ENCODE assay signal across 8 cellular contexts in genomic region chr3:58009026-58009748, GRCh38. TPM values are rescaled to one million over a fixed set of nuclear protein-coding genes. Genes with fewer than 3 reads are reported as not detected.
DNase-seq lines count a peak whose midpoint lies in the region; ATAC-seq and TF ChIP-seq lines count a peak whose summit lies in the region.

No MANE protein-coding gene starts in this region.

- peaks cover 3% of the 10 kb centered on the region for H3K36me3 Mint-ChIP-seq in activated B cell treated with CpG ODN at 0.5 μM for 24 hours (ENCODE audit: low read depth)

- WGBS in thyroid gland, 2 donors = 8 to 9% methylated on average over 11 to 20 of the region's 33 CpGs

- H4K20me1 ChIP-seq in DOHH2 (ENCODE audit: control insufficient read depth, insufficient read depth, low read depth, low read length) = no peaks in the 10 kb centered on the region; the same call in 1 of the 2 replicates

- no peaks in the 10 kb centered on the region for H3K27me3 ChIP-seq in DOHH2 (ENCODE audit: control insufficient read depth, low read length)
- no peaks in the 10 kb centered on the region for H3K27me3 ChIP-seq in duodenal mucosa (ENCODE audit: control insufficient read depth in 1 of 2, insufficient read depth in 2 of 2, low read length in 2 of 2)
- no peaks in the 10 kb centered on the region for H3K27me3 ChIP-seq in muscle layer of colon (ENCODE audit: control insufficient read depth in 1 of 2, insufficient read depth in 2 of 2, low read length in 2 of 2)
- no peaks in the 10 kb centered on the region for H3K27me3 ChIP-seq in thyroid gland

- H3K9ac ChIP-seq in duodenal mucosa (ENCODE audit: low read depth in 1 of 2, low read length in 2 of 2) (peak overlapping the region; percentile 89 to 99), muscle layer of colon (ENCODE audit: low read length) (peak overlapping the region; percentile 80)

- H3K27me3 Mint-ChIP-seq in activated B cell treated with CpG ODN at 0.5 μM for 24 hours = no peaks in the 10 kb centered on the region

- H3K9me3 ChIP-seq in DOHH2 (ENCODE audit: control insufficient read depth, insufficient read depth, low read length) (no peaks in the 10 kb centered on the region), duodenal mucosa (ENCODE audit: control insufficient read depth in 1 of 2, low read length in 2 of 2) (no peaks in the 10 kb centered on the region), muscle layer of colon (ENCODE audit: low read length) (no peaks in the 10 kb centered on the region), thyroid gland (no peaks in the 10 kb centered on the region)

- TF ChIP-seq CTCF in DOHH2 (IDR thresholded peaks at IDR 0.05; ENCODE audit: low read depth, low read length, poor library complexity, severe bottlenecking) (no peak), activated B cell treated with CpG ODN at 0.5 μM for 24 hours (IDR thresholded peaks at IDR 0.05) (no peak), thyroid gland (IDR thresholded peaks at IDR 0.05) (no peak)

- peak; percentile 22 for ATAC-seq in HG02759 (IDR thresholded peaks at IDR 0.05; ENCODE audit: unreplicated experiment)
- ATAC-seq in activated B cell treated with CpG ODN at 0.5 μM for 24 hours (ENCODE audit: low read depth) = peak; percentile 15
- no peak for ATAC-seq in HG03457 (IDR thresholded peaks at IDR 0.05; ENCODE audit: unreplicated experiment)

- CTCF ChIA-PET in activated B cell treated with CpG ODN at 0.5 μM for 24 hours (lab: Charles Lee) = interaction anchor here (1.0 to 2.3 kb wide), 3 partner anchors 110 to 168 kb away, joined by 3 to 9 read pairs (median 6); no protein-coding TSS in a partner anchor

- H3K36me3 ChIP-seq in DOHH2 (ENCODE audit: control insufficient read depth, low read length) = 0 out of 2 replicates have a peak, but pooled peaks cover 3% of the 10 kb centered on the region
- H3K36me3 ChIP-seq in duodenal mucosa (ENCODE audit: control insufficient read depth in 1 of 2, insufficient read depth in 2 of 2, low read length in 2 of 2) = no peaks in the 10 kb centered on the region
- H3K36me3 ChIP-seq in muscle layer of colon (ENCODE audit: insufficient read depth, low read length) = no peaks in the 10 kb centered on the region
- no peaks in the 10 kb centered on the region for H3K36me3 ChIP-seq in thyroid gland

- peak overlapping the region; percentile 95 for H3K4me3 Mint-ChIP-seq in activated B cell treated with CpG ODN at 0.5 μM for 24 hours

- peaks cover 36% of the 10 kb centered on the region for H3K79me2 ChIP-seq in DOHH2 (ENCODE audit: control insufficient read depth, low read length)

- peaks cover 16% of the 10 kb centered on the region for H3K4me1 Mint-ChIP-seq in activated B cell treated with CpG ODN at 0.5 μM for 24 hours

- POLR2A ChIA-PET in activated B cell treated with CpG ODN at 0.5 μM for 24 hours (lab: Charles Lee) = interaction anchor here (0.6 to 1.3 kb wide), 3 partner anchors 12 to 169 kb away, joined by 4 read pairs; no protein-coding TSS in a partner anchor

- no peaks in the 10 kb centered on the region for H3K9me2 ChIP-seq in DOHH2 (replicated peaks; ENCODE audit: control insufficient read depth, low read length)

- intact Hi-C loops in activated B cell treated with CpG ODN at 0.5 μM for 24 hours (cut with micrococcal nuclease) = loop anchor here (2.0 to 10.0 kb wide), 4 partner anchors 26 to 626 kb away; partner anchors contain the start of genes ABHD6, HTD2 and RPP14
- intact Hi-C loops in thyroid gland (cut with DNase I) = loop anchor here (5.0 to 10.0 kb wide), 2 partner anchors 163 to 286 kb away; no protein-coding TSS in a partner anchor

- H3K27ac Mint-ChIP-seq in activated B cell treated with CpG ODN at 0.5 μM for 24 hours = no peak overlapping the region

- no peak overlapping the region for H3K27ac ChIP-seq in DOHH2 (ENCODE audit: low read depth, low read length)
- H3K27ac ChIP-seq in duodenal mucosa (ENCODE audit: low read depth, low read length) = peak overlapping the region; percentile 79
- H3K27ac ChIP-seq in muscle layer of colon (ENCODE audit: low read depth, low read length) = peak overlapping the region; percentile 87
- H3K27ac ChIP-seq in thyroid gland = peak overlapping the region; percentile 81 to 97 (median 91)

- peak overlapping the region; percentile 99 for H3K4me2 ChIP-seq in DOHH2 (ENCODE audit: low read length)

- no peaks in the 10 kb centered on the region for H3K9me3 Mint-ChIP-seq in activated B cell treated with CpG ODN at 0.5 μM for 24 hours

- H3K4me1 ChIP-seq in DOHH2 (ENCODE audit: control insufficient read depth, low read length) (peaks cover 28% of the 10 kb centered on the region), duodenal mucosa (ENCODE audit: control insufficient read depth in 1 of 2, insufficient read depth in 2 of 2, low read length in 2 of 2) (peaks cover 36 to 40% of the 10 kb centered on the region in 2 donors), muscle layer of colon (ENCODE audit: insufficient read depth, low read length) (peaks cover 29% of the 10 kb centered on the region), thyroid gland (peaks cover 45 to 51% of the 10 kb centered on the region in 2 donors)

- DNase-seq in activated B cell treated with CpG ODN at 0.5 μM for 24 hours = peak; percentile 33
- peak; percentile 46 to 47 for DNase-seq in thyroid gland
- no peak for DNase-seq in NCI-H2029 (lab: John Stamatoyannopoulos, UW)

- H3K4me3 ChIP-seq in DOHH2 (ENCODE audit: low read length) (peak overlapping the region; percentile 99), duodenal mucosa (ENCODE audit: low read depth in 1 of 2, low read length in 2 of 2) (peak overlapping the region; percentile 93 to 100), muscle layer of colon (ENCODE audit: low read depth in 1 of 2, low read length in 2 of 2) (peak overlapping the region; percentile 99 to 100), thyroid gland (replicated peaks in 1 of 3) (peak overlapping the region; percentile 83 to 97 (median 94))

- TF ChIP-seq POLR2A in thyroid gland (IDR thresholded peaks at IDR 0.05) = no peak

- no peaks in the 10 kb centered on the region for H3F3A ChIP-seq in DOHH2 (ENCODE audit: control insufficient read depth, insufficient read depth)

RNA-seq across cellular contexts. Expression of gene FLNB, which starts 1.0 kb away (rescaled TPM):
- total RNA-seq in activated B cell treated with CpG ODN at 0.5 μM for 24 hours (13.4 and 16.7 TPM in 2 replicates), thyroid gland (100 to 1,000 TPM; 164 to 258 (median 242) TPM)
